In the genomic region with DNA sequence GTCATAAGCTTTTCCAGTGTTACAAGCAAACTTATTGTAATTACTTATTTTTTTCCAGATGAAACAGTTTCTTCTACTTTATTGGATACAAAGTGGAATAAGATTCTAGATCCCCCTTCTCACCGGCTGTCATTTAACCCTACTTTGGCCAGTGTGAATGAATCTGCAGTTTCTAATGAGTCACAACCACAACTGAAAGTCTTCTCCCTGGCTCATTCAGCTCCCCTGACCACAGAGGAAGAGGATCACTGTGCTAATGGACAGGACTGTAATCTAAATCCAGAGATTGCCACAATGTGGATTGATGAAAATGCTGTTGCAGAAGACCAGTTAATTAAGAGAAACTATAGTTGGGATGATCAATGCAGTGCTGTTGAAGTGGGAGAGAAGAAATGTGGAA, we compare ENCODE assay signal across 16 cellular contexts.
DNase-seq lines count a peak whose midpoint lies in the region; ATAC-seq, FAIRE-seq and TF ChIP-seq lines count a peak whose summit lies in the region.
"Had no signal": no experiment of that assay in that cellular context is flagged by ENCODE, and none has a peak within 500 bp of the region (broad histone marks: within the 10 kb centered on the region; RNA-seq: fewer than 3 reads in every experiment).

No MANE protein-coding gene starts in this region.

- peaks cover 27% of the 10 kb centered on the region for H3K4me1 Mint-ChIP-seq in astrocyte (ENCODE audit: low read depth, unreplicated experiment)

- H3K4me3 ChIP-seq in astrocyte (ENCODE audit: insufficient read depth, low read depth, low read length): no peak overlapping the region
- H3K4me3 ChIP-seq in keratinocyte (ENCODE audit: control insufficient read depth in 2 of 3, extremely low read depth in 1 of 3, insufficient read depth in 2 of 3, low read depth in 1 of 3, low read length in 3 of 3): no peak overlapping the region
- H3K4me3 ChIP-seq in gastroesophageal sphincter: no peak overlapping the region

- H3K4me1 ChIP-seq in astrocyte (ENCODE audit: insufficient read depth, low read length) (peaks cover 18% of the 10 kb centered on the region), keratinocyte (ENCODE audit: control insufficient read depth, extremely low read depth, insufficient read depth, low read length) (peaks cover 36% of the 10 kb centered on the region), gastroesophageal sphincter (peaks cover 0 to 11% (median 0%) of the 10 kb centered on the region in 3 donors)

- no peak overlapping the region for H3K27ac Mint-ChIP-seq in astrocyte (ENCODE audit: unreplicated experiment)
- H3K27ac Mint-ChIP-seq: activated B cell treated with CpG ODN at 0.5 μM for 24 hours, progenitor cell of endocrine pancreas had no signal

- H3K36me3 ChIP-seq in astrocyte (ENCODE audit: insufficient read depth, low read length): no peaks in the 10 kb centered on the region
- peaks cover 0 to 3% of the 10 kb centered on the region in 2 experiments for H3K36me3 ChIP-seq in keratinocyte (ENCODE audit: control insufficient read depth in 2 of 2, extremely low read depth in 1 of 2, insufficient read depth in 2 of 2, low read length in 2 of 2)
- H3K36me3 ChIP-seq in gastroesophageal sphincter: peaks cover 0 to 16% of the 10 kb centered on the region in 2 donors

- H2AFZ ChIP-seq in astrocyte (ENCODE audit: low read depth, low read length) (no peak overlapping the region), keratinocyte (ENCODE audit: control insufficient read depth, low read length) (no peak overlapping the region)

- H3K4me2 ChIP-seq in astrocyte (ENCODE audit: low read length) (peak overlapping the region; percentile 52), keratinocyte (ENCODE audit: control insufficient read depth, extremely low read depth, insufficient read depth, low read depth, low read length) (peak overlapping the region; percentile 75)

- H3K4me3 Mint-ChIP-seq in astrocyte (ENCODE audit: unreplicated experiment): no peak overlapping the region
- H3K4me3 Mint-ChIP-seq: activated B cell treated with CpG ODN at 0.5 μM for 24 hours had no signal

- H3K27me3 ChIP-seq in astrocyte (ENCODE audit: insufficient read depth, low read length) (no peaks in the 10 kb centered on the region), keratinocyte (ENCODE audit: control insufficient read depth, extremely low read depth, insufficient read depth, low read length) (no peaks in the 10 kb centered on the region), gastroesophageal sphincter (no peaks in the 10 kb centered on the region)

- no peak overlapping the region for H3K27ac ChIP-seq in astrocyte (ENCODE audit: low read depth, low read length)
- H3K27ac ChIP-seq in keratinocyte (ENCODE audit: control insufficient read depth, insufficient read depth, low read length): peak overlapping the region; percentile 79
- H3K27ac ChIP-seq in gastroesophageal sphincter: no peak overlapping the region
- H3K27ac ChIP-seq in substantia nigra (ENCODE audit: low read depth, low read length, poor library complexity, severe bottlenecking): no peak overlapping the region

- H3K9me3 ChIP-seq in astrocyte (ENCODE audit: insufficient read depth, low read depth, low read length) (no peaks in the 10 kb centered on the region), keratinocyte (ENCODE audit: control insufficient read depth, low read depth, low read length) (no peaks in the 10 kb centered on the region), gastroesophageal sphincter (no peaks in the 10 kb centered on the region)

- H3K79me2 ChIP-seq in astrocyte (ENCODE audit: insufficient read depth, low read length): no peaks in the 10 kb centered on the region
- H3K79me2 ChIP-seq in keratinocyte (ENCODE audit: control insufficient read depth, insufficient read depth, low read length): no peaks in the 10 kb centered on the region

- 45% methylated on average over 1 of the region's 1 CpG; no CpG with 5 or more reads in 1 of the 2 donors for WGBS in gastroesophageal sphincter (ENCODE audit: low coverage in 1 of 2), 2 donors

- TF ChIP-seq POLR2A in gastroesophageal sphincter (IDR thresholded peaks at IDR 0.05): no peak

- no peaks in the 10 kb centered on the region for H3K36me3 Mint-ChIP-seq in astrocyte (ENCODE audit: low read depth, unreplicated experiment)

- H3K27me3 Mint-ChIP-seq in astrocyte (ENCODE audit: low read depth, unreplicated experiment): no peaks in the 10 kb centered on the region
- H3K27me3 Mint-ChIP-seq: progenitor cell of endocrine pancreas had no signal

- dilution Hi-C loops in keratinocyte (cut with MboI; ENCODE audit: extremely low pct_ligation_motif_present, low sequenced_read_pairs): no loop called here

- H3K9ac ChIP-seq in astrocyte (ENCODE audit: low read length) (no peak overlapping the region), keratinocyte (ENCODE audit: control insufficient read depth, extremely low read depth, insufficient read depth, low read length) (no peak overlapping the region)

- TF ChIP-seq CTCF in astrocyte (IDR thresholded peaks at IDR 0.05; ENCODE audit: insufficient read depth, low read depth, low read length) (no peak), keratinocyte (optimal IDR thresholded peaks at IDR 0.05 in 1 of 3, IDR thresholded peaks at IDR 0.05 in 1 of 3, conservative IDR thresholded peaks at IDR 0.05 in 1 of 3; ENCODE audit: extremely low read depth in 1 of 3, insufficient read depth in 2 of 3, low read length in 3 of 3) (no peak), gastroesophageal sphincter (IDR thresholded peaks at IDR 0.05) (no peak)

- no peaks in the 10 kb centered on the region for H3K9me1 ChIP-seq in keratinocyte (ENCODE audit: control insufficient read depth, extremely low read depth, insufficient read depth, low read length)

- peak; percentile 82 for DNase-seq in EL
- DNase-seq in NCI-H226: peak; percentile 72
- peak; percentile 90 for DNase-seq in astrocyte (ENCODE audit: low read depth)
- no peak for DNase-seq in keratinocyte (ENCODE audit: low read depth, low spot score)
- DNase-seq in substantia nigra (lab: John Stamatoyannopoulos, UW): no peak
- DNase-seq: activated B cell treated with CpG ODN at 0.5 μM for 24 hours; activated T-cell treated with anti-CD3 and anti-CD28 coated beads, Interleukin-2, amount 50 U/mL, for 48 hours; head of caudate nucleus; mesendoderm; NCI-H1930; RPMI8226 had no signal

- no peak for TF ChIP-seq EP300 in gastroesophageal sphincter (IDR thresholded peaks at IDR 0.05)

- no peaks in the 10 kb centered on the region for H4K20me1 ChIP-seq in astrocyte (ENCODE audit: insufficient read depth, low read length)
- no peaks in the 10 kb centered on the region for H4K20me1 ChIP-seq in keratinocyte (ENCODE audit: control insufficient read depth, extremely low read depth, insufficient read depth, low read length)

- ATAC-seq in HG03175 (IDR thresholded peaks at IDR 0.05; ENCODE audit: unreplicated experiment) (no peak), gastroesophageal sphincter (no peak), GM21786 (IDR thresholded peaks at IDR 0.05; ENCODE audit: unreplicated experiment) (no peak)

- FAIRE-seq in astrocyte (lab: Jason Lieb, UNC) (peak; percentile 95), keratinocyte (lab: Jason Lieb, UNC) (peak; percentile 95)
- FAIRE-seq: GM12892 had no signal

- no peaks in the 10 kb centered on the region for H3K9me3 Mint-ChIP-seq in astrocyte (ENCODE audit: unreplicated experiment)
- H3K9me3 Mint-ChIP-seq: activated B cell treated with CpG ODN at 0.5 μM for 24 hours had no signal

Comparison
In these comparisons a context has a peak if more than half of its experiments do, and no peak if none do; other contexts are left out.
1. DNase-seq: peak in EL (single experiment), NCI-H226 (single experiment) and astrocyte (single experiment); none in keratinocyte (single experiment) and substantia nigra (0 of 49).